9 cellular contexts compared by ENCODE assay signal in the genomic region with DNA sequence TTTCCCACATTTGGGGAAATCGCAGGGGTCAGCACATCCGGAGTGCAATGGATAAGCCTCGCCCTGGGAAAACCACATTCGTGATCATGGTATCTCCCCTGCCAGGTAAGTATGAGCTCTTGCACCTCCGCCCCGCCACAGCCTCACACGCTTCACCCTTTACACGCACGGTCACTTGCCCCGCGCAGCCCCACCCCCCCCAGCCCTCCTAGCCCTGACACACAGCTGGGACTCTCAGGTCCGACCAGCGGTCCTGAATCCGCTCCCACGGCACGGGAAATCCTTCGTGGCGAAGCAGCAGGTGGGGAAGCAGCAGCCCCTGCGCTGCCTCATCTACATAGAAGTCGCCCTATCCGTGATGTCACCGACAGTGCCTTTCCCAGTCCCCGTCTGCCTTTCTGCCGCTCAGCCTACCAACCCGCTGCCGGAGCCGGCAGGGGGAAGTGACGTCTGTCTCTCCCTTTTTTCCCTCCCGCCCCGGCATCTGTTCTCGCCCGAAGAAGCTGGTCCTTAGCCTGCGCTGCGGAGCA. TPM values are rescaled to one million over a fixed set of nuclear protein-coding genes. Genes with fewer than 3 reads are reported as not detected.
DNase-seq lines count a peak whose midpoint lies in the region; ATAC-seq and TF ChIP-seq lines count a peak whose summit lies in the region.
"Not testable (repeated sequence)": the region's sequence is repeated elsewhere in the genome, so short reads cannot be mapped to it uniquely, and the experiment has no call there.
"Had no signal": no experiment of that assay in that cellular context is flagged by ENCODE, and none has a peak within 500 bp of the region (broad histone marks: within the 10 kb centered on the region; RNA-seq: fewer than 3 reads in every experiment).

No MANE protein-coding gene starts in this region.

- peak overlapping the region; percentile 47 for H3K4me3 ChIP-seq in parathyroid adenoma (ENCODE audit: low read depth, low read length)

- not testable (repeated sequence) for H3K27me3 ChIP-seq in parathyroid adenoma (ENCODE audit: control insufficient read depth, insufficient read depth, low read length)

- H3K4me2 ChIP-seq in parathyroid adenoma (ENCODE audit: low read length) = peak overlapping the region; percentile 66

- intact Hi-C loops in Right ventricle myocardium superior (cut with DNase I) = not testable (repeated sequence)

- not testable (repeated sequence) for H3K36me3 ChIP-seq in parathyroid adenoma (ENCODE audit: control insufficient read depth, insufficient read depth, low read length)

- DNase-seq in GM03348 (ENCODE audit: low spot score) (peak; percentile 11), HEK293T (ENCODE audit: extremely low spot score) (peak; percentile 7), NCI-H1092 (lab: John Stamatoyannopoulos, UW) (peak; percentile 39), UCSD-AML1 (lab: John Stamatoyannopoulos, UW; ENCODE audit: unreplicated experiment) (peak; percentile 22), amygdala (lab: John Stamatoyannopoulos, UW) (peak in 52 of 56 donors; percentile 2 to 89 (median 69)), Right ventricle myocardium superior (peak; percentile 43), substantia nigra (lab: John Stamatoyannopoulos, UW) (peak in 45 of 49 donors; percentile 21 to 86 (median 58))

- ATAC-seq in Right ventricle myocardium superior (ENCODE audit: poor library complexity) = peak; percentile 92

- not testable (repeated sequence) for H3K9ac ChIP-seq in parathyroid adenoma

- H3K27ac ChIP-seq in parathyroid adenoma (peak overlapping the region; percentile 75), substantia nigra (ENCODE audit: low read depth, low read length, poor library complexity, severe bottlenecking) (peak overlapping the region; percentile 69)

- CTCF ChIA-PET in HEK293T (lab: Yijun Ruan, JAX) = not testable (repeated sequence)

- H3K9me3 ChIP-seq in parathyroid adenoma (ENCODE audit: control insufficient read depth, low read length) = not testable (repeated sequence)

- TF ChIP-seq CTCF in parathyroid adenoma (IDR thresholded peaks at IDR 0.05) = not testable (repeated sequence)

- not testable (repeated sequence) for H2AFZ ChIP-seq in parathyroid adenoma

- H3K4me1 ChIP-seq in parathyroid adenoma = not testable (repeated sequence)

- not testable (repeated sequence) for H3K79me2 ChIP-seq in parathyroid adenoma

- POLR2A ChIA-PET in HEK293T (lab: Yijun Ruan, JAX) = interaction anchor here (1.2 kb wide), 1 partner anchor 9 kb away, joined by 3 read pairs; no protein-coding TSS in a partner anchor

RNA-seq across cellular contexts. Expression of gene PPIAL4F, which starts 31.9 kb away (rescaled TPM):
- total RNA-seq in Right ventricle myocardium superior = not detected
- total RNA-seq: mesenteric fat pad had no signal

Comparison
In these comparisons a context has a peak if more than half of its experiments do, and no peak if none do; other contexts are left out.
1. Peak in every context shown above with its lines: DNase-seq, ATAC-seq, H3K4me3 ChIP-seq and H3K27ac ChIP-seq.
2. DNase-seq: peak in every context shown above with its lines; median percentile 69 in amygdala; 58 in substantia nigra; 43 in Right ventricle myocardium superior; 39 in NCI-H1092; 22 in UCSD-AML1; 11 in GM03348; 7 in HEK293T.